ENCODE assay signal across 24 cellular contexts in genomic region chr13:85549819-85550218, GRCh38.
"Had no signal": no experiment of that assay in that cellular context is flagged by ENCODE, and none has a peak within 500 bp of the region (broad histone marks: within the 10 kb centered on the region; RNA-seq: fewer than 3 reads in every experiment).

No MANE protein-coding gene starts in this region.

- H3K36me3 Mint-ChIP-seq: activated CD4-positive, alpha-beta memory T cell treated with anti-CD3 and anti-CD28 coated beads for 36 hours; activated naive CD4-positive, alpha-beta T cell treated with anti-CD3 and anti-CD28 coated beads, Interleukin-2, amount 10 ng/mL, durations not matched to agents 7 days and 5 days had no signal

- H3K27me3 ChIP-seq: brain microvascular endothelial cell, dorsolateral prefrontal cortex, gastrocnemius medialis, hepatocyte, neutrophil, right lobe of liver, uterus had no signal

- H3K4me1 ChIP-seq: gastrocnemius medialis, right lobe of liver, uterus had no signal

- H3K27ac Mint-ChIP-seq: activated CD4-positive, alpha-beta memory T cell treated with anti-CD3 and anti-CD28 coated beads for 36 hours; activated CD4-positive, alpha-beta T cell treated with anti-CD3 and anti-CD28 coated beads, Interleukin-2, amount 10 ng/mL, durations not matched to agents 24 days and 14 days; activated naive CD4-positive, alpha-beta T cell treated with anti-CD3 and anti-CD28 coated beads, Interleukin-2, amount 10 ng/mL, durations not matched to agents 7 days and 5 days; nephron had no signal

- DNase-seq: activated CD4-positive, alpha-beta memory T cell treated with anti-CD3 and anti-CD28 coated beads for 36 hours; activated CD4-positive, alpha-beta T cell treated with anti-CD3 and anti-CD28 coated beads, Interleukin-2, amount 10 ng/mL, durations not matched to agents 24 days and 14 days; activated CD8-positive, alpha-beta memory T cell treated with anti-CD3 and anti-CD28 coated beads, Interleukin-2, amount 50 U/mL, for 4 hours; activated gamma-delta T cell; activated naive CD4-positive, alpha-beta T cell treated with anti-CD3 and anti-CD28 coated beads, Interleukin-2, amount 10 ng/mL, durations not matched to agents 7 days and 5 days; activated T-cell treated with anti-CD3 and anti-CD28 coated beads, Interleukin-2, amount 50 U/mL, for 1 hour; amniotic stem cell; brain microvascular endothelial cell; dorsolateral prefrontal cortex; effector memory CD4-positive, alpha-beta T cell; erythroblast; gastrocnemius medialis; islet precursor cell; left ventricle myocardium superior; right lobe of liver; stimulated activated CD4-positive, alpha-beta T cell treated with anti-CD3 and anti-CD28 coated beads, Interleukin-4, amount 100 ng/mL, for 1 hour; stimulated activated naive CD8-positive, alpha-beta T cell treated with anti-CD3 and anti-CD28 coated beads, Interleukin-15, Interleukin-2, amounts not matched to agents 100 U/mL and 50 U/mL, for 24 hours; trophoblast cell; uterus had no signal

- H3K9me3 ChIP-seq: gastrocnemius medialis, neutrophil, right lobe of liver, thoracic aorta, uterus had no signal

- ATAC-seq: gastrocnemius medialis; left ventricle myocardium superior; right lobe of liver; stimulated activated naive CD8-positive, alpha-beta T cell treated with anti-CD3 and anti-CD28 coated beads, Interleukin-15, Interleukin-2, amounts not matched to agents 100 U/mL and 50 U/mL, for 24 hours had no signal

- H3K36me3 ChIP-seq: brain microvascular endothelial cell, gastrocnemius medialis, neutrophil, right lobe of liver, thoracic aorta, uterus had no signal

- H3K4me3 ChIP-seq: coronary artery, dorsolateral prefrontal cortex, gastrocnemius medialis, hepatocyte, right lobe of liver, thoracic aorta, uterus had no signal
